Comparison of ENCODE assay signal across 1 cellular context in genomic region chr19:42366676-42367075, GRCh38.
TF ChIP-seq lines count a peak whose summit lies in the region.

No MANE protein-coding gene starts in this region.

TF ChIP-seq in IMR-90, 13 proteins besides CTCF, POLR2A, EP300 and RAD21:
- TF ChIP-seq MAZ (IDR thresholded peaks at IDR 0.05; ENCODE audit: borderline replicate concordance, low read depth, low read length) (no peak), SMC3 (IDR thresholded peaks at IDR 0.05; ENCODE audit: low read depth, low read length) (no peak), FOS (IDR thresholded peaks at IDR 0.05; ENCODE audit: low read depth, low read length) (no peak), MAFK (IDR thresholded peaks at IDR 0.05; ENCODE audit: low read depth, low read length) (no peak), BHLHE40 (IDR thresholded peaks at IDR 0.05; ENCODE audit: low read depth, low read length) (no peak), USF2 (IDR thresholded peaks at IDR 0.05; ENCODE audit: low read depth, low read length) (no peak), CEBPB (IDR thresholded peaks at IDR 0.05; ENCODE audit: low read depth, low read length) (no peak), ELK1 (IDR thresholded peaks at IDR 0.05; ENCODE audit: borderline replicate concordance, low read depth, low read length) (no peak), CHD1 (IDR thresholded peaks at IDR 0.05; ENCODE audit: low read depth, low read length) (no peak), MXI1 (IDR thresholded peaks at IDR 0.05; ENCODE audit: borderline replicate concordance, low read depth, low read length) (no peak), RFX5 (IDR thresholded peaks at IDR 0.05; ENCODE audit: low read depth, low read length) (no peak), RCOR1 (IDR thresholded peaks at IDR 0.05; ENCODE audit: insufficient replicate concordance, low read length) (no peak), NFE2L2 (IDR thresholded peaks at IDR 0.05; ENCODE audit: low read depth, low read length) (no peak)
